Comparison of ENCODE assay signal across 24 cellular contexts in genomic region chr9:134398756-134399155, GRCh38.
"Had no signal": no experiment of that assay in that cellular context is flagged by ENCODE, and none has a peak within 500 bp of the region (broad histone marks: within the 10 kb centered on the region; RNA-seq: fewer than 3 reads in every experiment).

No MANE protein-coding gene starts in this region.

- FAIRE-seq: astrocyte, colon had no signal

- H3K36me3 ChIP-seq: prostate gland, transverse colon, uterus had no signal

- H3K27me3 Mint-ChIP-seq: activated naive CD8-positive, alpha-beta T cell treated with anti-CD3 and anti-CD28 coated beads for 36 hours; activated T-helper 17 cell treated with anti-CD3 and anti-CD28 coated beads, Interleukin-2, amount 50 U/mL, for 72 hours; central memory CD8-positive, alpha-beta T cell; effector memory CD8-positive, alpha-beta T cell; naive B cell had no signal

- ATAC-seq: activated CD8-positive, alpha-beta T cell treated with anti-CD3 and anti-CD28 coated beads, Interleukin-2, amount 10 ng/mL, durations not matched to agents 7 days and 5 days; activated T-helper 17 cell treated with anti-CD3 and anti-CD28 coated beads, Interleukin-2, amount 50 U/mL, for 72 hours; effector memory CD8-positive, alpha-beta T cell; gastroesophageal sphincter; lower lobe of right lung; right cardiac atrium; stimulated activated naive B cell treated with anti-CD40 and anti-IgM and Interleukin-4, amounts not matched to agents 10 μg/mL and 1 μg/mL and 100 μg/mL, for 72 hours had no signal

- H3K9me3 ChIP-seq: prostate gland, transverse colon, uterus had no signal

- DNase-seq: activated CD4-positive, alpha-beta T cell treated with anti-CD3 and anti-CD28 coated beads for 1 hour; activated CD4-positive, alpha-beta T cell treated with anti-CD3 and anti-CD28 coated beads, Interleukin-2, amount 50 U/mL, for 1 hour; activated naive CD4-positive, alpha-beta T cell; activated naive CD8-positive, alpha-beta T cell treated with anti-CD3 and anti-CD28 coated beads for 36 hours; effector memory CD8-positive, alpha-beta T cell; head of caudate nucleus; lower lobe of right lung; naive B cell; right cardiac atrium; stimulated activated naive B cell treated with anti-CD40 and anti-IgM and Interleukin-4, amounts not matched to agents 10 μg/mL and 1 μg/mL and 100 μg/mL, for 72 hours; T-helper 1 cell; T-helper 9 cell; transverse colon; uterus had no signal

- H3K36me3 Mint-ChIP-seq: naive B cell had no signal

- H3K4me3 ChIP-seq: esophagus muscularis mucosa, gastroesophageal sphincter, lower lobe of right lung, prostate gland, skin epidermis, transverse colon, uterus had no signal

- H3K9me3 Mint-ChIP-seq: activated T-helper 17 cell treated with anti-CD3 and anti-CD28 coated beads, Interleukin-2, amount 50 U/mL, for 72 hours had no signal

- H3K27me3 ChIP-seq: esophagus muscularis mucosa, gastroesophageal sphincter, transverse colon, uterus had no signal

- H3K4me3 Mint-ChIP-seq: activated CD8-positive, alpha-beta T cell treated with anti-CD3 and anti-CD28 coated beads, Interleukin-2, amount 10 ng/mL, durations not matched to agents 7 days and 5 days; activated naive CD8-positive, alpha-beta T cell treated with anti-CD3 and anti-CD28 coated beads for 36 hours; central memory CD8-positive, alpha-beta T cell; naive B cell; neural crest cell; stimulated activated naive B cell treated with anti-CD40 and anti-IgM and Interleukin-4, amounts not matched to agents 10 μg/mL and 1 μg/mL and 100 μg/mL, for 72 hours had no signal

- H3K27ac ChIP-seq: esophagus muscularis mucosa, gastroesophageal sphincter, lower lobe of right lung, prostate gland, transverse colon, uterus had no signal

- H3K27ac Mint-ChIP-seq: activated CD8-positive, alpha-beta T cell treated with anti-CD3 and anti-CD28 coated beads, Interleukin-2, amount 10 ng/mL, durations not matched to agents 7 days and 5 days; activated naive CD8-positive, alpha-beta T cell treated with anti-CD3 and anti-CD28 coated beads for 36 hours; activated T-helper 17 cell treated with anti-CD3 and anti-CD28 coated beads, Interleukin-2, amount 50 U/mL, for 72 hours; stimulated activated naive B cell treated with anti-CD40 and anti-IgM and Interleukin-4, amounts not matched to agents 10 μg/mL and 1 μg/mL and 100 μg/mL, for 72 hours had no signal
